ENCODE assay signal across 14 cellular contexts in the genomic region with DNA sequence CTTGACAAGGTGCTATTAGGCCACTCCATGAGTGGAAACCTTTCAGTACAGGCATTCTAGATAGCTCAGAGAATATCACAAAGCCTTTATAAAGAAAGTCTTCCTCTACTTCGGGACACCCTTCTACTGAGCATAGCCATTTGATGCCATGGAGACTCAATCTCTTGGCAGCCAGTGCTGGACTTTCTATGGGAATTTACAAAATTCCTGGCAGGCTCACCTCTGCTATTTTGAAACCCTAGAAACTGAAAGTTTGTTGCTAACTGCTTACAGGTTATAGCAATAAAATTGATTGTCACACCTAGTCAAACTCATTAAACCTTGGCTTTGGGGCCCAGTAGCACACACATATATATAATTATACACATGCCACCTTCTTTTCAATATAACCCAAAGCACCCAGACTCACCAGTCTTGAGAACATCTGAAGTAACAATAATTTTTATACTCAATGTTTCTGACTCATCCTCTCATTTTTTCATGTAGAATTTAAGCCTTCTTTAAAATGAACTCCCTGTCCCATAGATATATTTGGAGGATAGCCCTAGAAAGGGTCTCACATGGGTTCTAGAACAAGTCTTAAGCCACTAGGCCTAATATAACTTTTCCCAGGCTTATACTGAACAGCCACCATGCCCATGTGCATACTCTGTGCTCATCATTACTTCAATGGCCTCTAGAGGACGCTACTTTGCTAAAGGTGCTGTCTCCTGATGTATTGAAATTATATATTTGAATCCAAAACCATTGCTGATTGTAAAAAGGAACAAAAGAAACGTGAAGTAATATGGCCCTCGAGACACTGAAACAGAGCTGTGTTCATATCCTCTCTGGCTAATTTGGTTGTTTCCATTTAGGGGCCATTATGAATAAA.
A peak's percentile ranks its signal among the peaks of the same experiment; 100 is the strongest.
DNase-seq lines count a peak whose midpoint lies in the region; TF ChIP-seq lines count a peak whose summit lies in the region.
"Had no signal": no experiment of that assay in that cellular context is flagged by ENCODE, and none has a peak within 500 bp of the region (broad histone marks: within the 10 kb centered on the region; RNA-seq: fewer than 3 reads in every experiment).

No MANE protein-coding gene starts in this region.

- intact Hi-C loops in head of caudate nucleus (cut with DNase I) = no loop called here

- DNase-seq in NCI-H1092 (lab: John Stamatoyannopoulos, UW) = peak; percentile 2
- DNase-seq in NCI-H1092 treated with DMSO at 0.1 percent for 48 hours (lab: John Stamatoyannopoulos, UW) = no peak
- DNase-seq in NCI-H748 treated with DMSO at 0.1 percent for 48 hours (lab: John Stamatoyannopoulos, UW) = peak; percentile 34
- no peak for DNase-seq in epithelial cell of esophagus (ENCODE audit: low read depth)
- no peak for DNase-seq in retinal pigment epithelial cell (ENCODE audit: low read depth)
- no peak for DNase-seq in head of caudate nucleus
- no peak for DNase-seq in NCI-H1048 (lab: John Stamatoyannopoulos, UW)
- DNase-seq in activated gamma-delta T cell (lab: John Stamatoyannopoulos, UW) = no peak
- DNase-seq: Caco-2, dorsolateral prefrontal cortex, NCI-H2171, spleen had no signal

- TF ChIP-seq CTCF in epithelial cell of esophagus (IDR thresholded peaks at IDR 0.05; ENCODE audit: insufficient read depth, low read depth, low read length, missing control alignments) (peak; percentile 39), retinal pigment epithelial cell (conservative IDR thresholded peaks at IDR 0.05; ENCODE audit: low read depth, low read length) (peak; percentile 29)

- H3K4me3 ChIP-seq in epithelial cell of esophagus (ENCODE audit: low read length) (no peak overlapping the region), retinal pigment epithelial cell (ENCODE audit: low read length) (no peak overlapping the region)
- H3K4me3 ChIP-seq: A549, dorsolateral prefrontal cortex, spleen, tibial nerve had no signal

Comparison
In these comparisons a context has a peak if more than half of its experiments do, and no peak if none do; other contexts are left out.
1. DNase-seq: peak in NCI-H1092 (single experiment) and NCI-H748 treated with DMSO at 0.1 percent for 48 hours (single experiment); none in NCI-H1092 treated with DMSO at 0.1 percent for 48 hours (single experiment), epithelial cell of esophagus (single experiment), retinal pigment epithelial cell (single experiment), head of caudate nucleus (0 of 42), NCI-H1048 (single experiment) and activated gamma-delta T cell (single experiment).